8 cellular contexts compared by ENCODE assay signal in genomic region chr13:113742000-113742441, GRCh38. TPM values are rescaled to one million over a fixed set of nuclear protein-coding genes. Genes with fewer than 3 reads are reported as not detected.
A peak's percentile ranks its signal among the peaks of the same experiment; 100 is the strongest.
DNase-seq lines count a peak whose midpoint lies in the region; ATAC-seq lines count a peak whose summit lies in the region.

No MANE protein-coding gene starts in this region.

- peaks cover 19% of the 10 kb centered on the region for H3K4me1 Mint-ChIP-seq in activated CD4-positive, alpha-beta T cell treated with anti-CD3 and anti-CD28 coated beads, Interleukin-2, amount 10 ng/mL, durations not matched to agents 24 days and 14 days
- H3K4me1 Mint-ChIP-seq in activated T-helper 17 cell treated with anti-CD3 and anti-CD28 coated beads, Interleukin-2, amount 50 U/mL, for 72 hours, result no peaks in the 10 kb centered on the region

- H3K27me3 Mint-ChIP-seq in activated CD4-positive, alpha-beta T cell treated with anti-CD3 and anti-CD28 coated beads, Interleukin-2, amount 10 ng/mL, durations not matched to agents 24 days and 14 days, result peaks cover 31% of the 10 kb centered on the region
- H3K27me3 Mint-ChIP-seq in activated T-helper 17 cell treated with anti-CD3 and anti-CD28 coated beads, Interleukin-2, amount 50 U/mL, for 72 hours, result peaks cover 6% of the 10 kb centered on the region

- peak; percentile 43 for ATAC-seq in activated T-helper 17 cell treated with anti-CD3 and anti-CD28 coated beads, Interleukin-2, amount 50 U/mL, for 72 hours (replicated peaks)

- H3K36me3 Mint-ChIP-seq in activated CD4-positive, alpha-beta T cell treated with anti-CD3 and anti-CD28 coated beads, Interleukin-2, amount 10 ng/mL, durations not matched to agents 24 days and 14 days (ENCODE audit: low read depth), result no peaks in the 10 kb centered on the region
- H3K36me3 Mint-ChIP-seq in activated T-helper 17 cell treated with anti-CD3 and anti-CD28 coated beads, Interleukin-2, amount 50 U/mL, for 72 hours (ENCODE audit: low read depth), result no peaks in the 10 kb centered on the region

- DNase-seq in activated CD4-positive, alpha-beta T cell treated with anti-CD3 and anti-CD28 coated beads, Interleukin-2, amount 10 ng/mL, durations not matched to agents 24 days and 14 days, result peak; percentile 76
- no peak for DNase-seq in activated CD4-positive, alpha-beta T cell treated with anti-CD3 and anti-CD28 coated beads, Interleukin-2, amount 50 U/mL, for 1 hour
- peak; percentile 71 for DNase-seq in NCI-H1092 (lab: John Stamatoyannopoulos, UW)
- peak; percentile 80 for DNase-seq in iPS-NIHi11 (ENCODE audit: low spot score)
- no peak for DNase-seq in OCI-M2 (lab: John Stamatoyannopoulos, UW; ENCODE audit: unreplicated experiment)
- no peak for DNase-seq in cerebellum (ENCODE audit: low spot score)
- no peak for DNase-seq in activated CD8-positive, alpha-beta memory T cell treated with anti-CD3 and anti-CD28 coated beads, Interleukin-2, amount 50 U/mL, for 48 hours

- H3K27ac Mint-ChIP-seq in activated CD4-positive, alpha-beta T cell treated with anti-CD3 and anti-CD28 coated beads, Interleukin-2, amount 10 ng/mL, durations not matched to agents 24 days and 14 days, result no peak overlapping the region
- H3K27ac Mint-ChIP-seq in activated T-helper 17 cell treated with anti-CD3 and anti-CD28 coated beads, Interleukin-2, amount 50 U/mL, for 72 hours, result no peak overlapping the region

- peak overlapping the region; percentile 37 for H3K4me3 Mint-ChIP-seq in activated CD4-positive, alpha-beta T cell treated with anti-CD3 and anti-CD28 coated beads, Interleukin-2, amount 10 ng/mL, durations not matched to agents 24 days and 14 days
- H3K4me3 Mint-ChIP-seq in activated T-helper 17 cell treated with anti-CD3 and anti-CD28 coated beads, Interleukin-2, amount 50 U/mL, for 72 hours, result peak overlapping the region; percentile 47

- intact Hi-C loops in activated CD4-positive, alpha-beta T cell treated with anti-CD3 and anti-CD28 coated beads, Interleukin-2, amount 10 ng/mL, durations not matched to agents 24 days and 14 days (cut with micrococcal nuclease), result no loop called here

- H3K9me3 Mint-ChIP-seq in activated CD4-positive, alpha-beta T cell treated with anti-CD3 and anti-CD28 coated beads, Interleukin-2, amount 10 ng/mL, durations not matched to agents 24 days and 14 days, result no peaks in the 10 kb centered on the region
- no peaks in the 10 kb centered on the region for H3K9me3 Mint-ChIP-seq in activated T-helper 17 cell treated with anti-CD3 and anti-CD28 coated beads, Interleukin-2, amount 50 U/mL, for 72 hours

RNA-seq across cellular contexts. Expression of gene TMEM255B, which starts 17.0 kb away (rescaled TPM):
- total RNA-seq in activated CD4-positive, alpha-beta T cell treated with anti-CD3 and anti-CD28 coated beads, Interleukin-2, amount 10 ng/mL, durations not matched to agents 24 days and 14 days, result 2.0 and 2.4 TPM in 2 replicates
- 1 to 10 TPM; 2.0 TPM for total RNA-seq in activated T-helper 17 cell treated with anti-CD3 and anti-CD28 coated beads, Interleukin-2, amount 50 U/mL, for 72 hours
- 7.9 TPM for total RNA-seq in cerebellum

Comparison
In these comparisons a context has a peak if more than half of its experiments do, and no peak if none do; other contexts are left out.
1. DNase-seq: peak in activated CD4-positive, alpha-beta T cell treated with anti-CD3 and anti-CD28 coated beads, Interleukin-2, amount 10 ng/mL, durations not matched to agents 24 days and 14 days (single experiment), NCI-H1092 (single experiment) and iPS-NIHi11 (single experiment); none in activated CD4-positive, alpha-beta T cell treated with anti-CD3 and anti-CD28 coated beads, Interleukin-2, amount 50 U/mL, for 1 hour (single experiment), OCI-M2 (single experiment), cerebellum (single experiment) and activated CD8-positive, alpha-beta memory T cell treated with anti-CD3 and anti-CD28 coated beads, Interleukin-2, amount 50 U/mL, for 48 hours (single experiment).